In genomic region chr1:146032613-146033219, GRCh38 we compare ENCODE assay signal across 7 cellular contexts.
DNase-seq lines count a peak whose midpoint lies in the region; ATAC-seq and TF ChIP-seq lines count a peak whose summit lies in the region.

No MANE protein-coding gene starts in this region.

- H3K9me2 ChIP-seq in DOHH2 (replicated peaks; ENCODE audit: control insufficient read depth, low read length), result no peaks in the 10 kb centered on the region

- no peaks in the 10 kb centered on the region for H3K9me3 ChIP-seq in DOHH2 (ENCODE audit: control insufficient read depth, insufficient read depth, low read length)

- DNase-seq in Kasumi-1 (lab: John Stamatoyannopoulos, UW), result peak; percentile 63 to 84
- DNase-seq in SHP77 (lab: John Stamatoyannopoulos, UW), result peak; percentile 70 to 85
- DNase-seq in foreskin fibroblast, result peak; percentile 46 to 76
- DNase-seq in stromal cell of bone marrow (ENCODE audit: low read depth), result peak; percentile 38
- no peak for DNase-seq in activated CD4-positive, alpha-beta T cell treated with anti-CD3 and anti-CD28 coated beads, Interleukin-2, amount 50 U/mL, for 1 hour

- no peak overlapping the region for H3K27ac ChIP-seq in DOHH2 (ENCODE audit: low read depth, low read length)

- no peak overlapping the region for H3K4me2 ChIP-seq in DOHH2 (ENCODE audit: low read length)

- no peaks in the 10 kb centered on the region for H4K20me1 ChIP-seq in DOHH2 (ENCODE audit: control insufficient read depth, insufficient read depth, low read depth, low read length)

- H3K27me3 ChIP-seq in DOHH2 (ENCODE audit: control insufficient read depth, low read length), result peaks cover 7% of the 10 kb centered on the region; the same call in 1 of the 2 replicates

- TF ChIP-seq CTCF in DOHH2 (IDR thresholded peaks at IDR 0.05; ENCODE audit: low read depth, low read length, poor library complexity, severe bottlenecking) (peak; percentile 70), foreskin fibroblast (IDR thresholded peaks at IDR 0.05; ENCODE audit: low read depth, low read length) (peak; percentile 48)

- H3K4me1 ChIP-seq in DOHH2 (ENCODE audit: control insufficient read depth, low read length), result peaks cover 27% of the 10 kb centered on the region

- H3K4me3 ChIP-seq in DOHH2 (ENCODE audit: low read length) (no peak overlapping the region), foreskin fibroblast (ENCODE audit: low read depth in 1 of 2, low read length in 2 of 2) (no peak overlapping the region)

- H3F3A ChIP-seq in DOHH2 (ENCODE audit: control insufficient read depth, insufficient read depth), result peaks cover 21% of the 10 kb centered on the region

- H3K36me3 ChIP-seq in DOHH2 (ENCODE audit: control insufficient read depth, low read length), result no peaks in the 10 kb centered on the region

- no peak for ATAC-seq in GM18517 (IDR thresholded peaks at IDR 0.05; ENCODE audit: unreplicated experiment)

- no peaks in the 10 kb centered on the region for H3K79me2 ChIP-seq in DOHH2 (ENCODE audit: control insufficient read depth, low read length)
